1 cellular context compared by ENCODE assay signal in genomic region chr13:19658192-19658591, GRCh38.
TF ChIP-seq lines count a peak whose summit lies in the region.

No MANE protein-coding gene starts in this region.

TF ChIP-seq in WTC11, 78 proteins besides CTCF, POLR2A, EP300 and RAD21:
- TF ChIP-seq NR1H2 (CRISPR knock-in tag; IDR thresholded peaks at IDR 0.05) = no peak
- no peak for TF ChIP-seq STAT6 (CRISPR knock-in tag; conservative IDR thresholded peaks at IDR 0.05; ENCODE audit: low read depth)
TF ChIP-seq in WTC11: peak in this region for 0.
